8 cellular contexts compared by ENCODE assay signal in genomic region chr1:91499904-91500755, GRCh38. TPM values are rescaled to one million over a fixed set of nuclear protein-coding genes. Genes with fewer than 3 reads are reported as not detected.
DNase-seq lines count a peak whose midpoint lies in the region; ATAC-seq and TF ChIP-seq lines count a peak whose summit lies in the region.

No MANE protein-coding gene starts in this region.

- H2BK5ac ChIP-seq in mesenchymal stem cell (ENCODE audit: low read depth, low read length, poor library complexity, severe bottlenecking), result no peak overlapping the region

- H3K27me3 Mint-ChIP-seq in CD4-positive, CD25-positive, alpha-beta regulatory T cell, result peaks cover 13% of the 10 kb centered on the region

- peaks cover 16% of the 10 kb centered on the region for H3K4me1 ChIP-seq in CD4-positive, CD25-positive, alpha-beta regulatory T cell (ENCODE audit: control insufficient read depth, insufficient read depth, low read length, poor library complexity, severe bottlenecking)
- no peaks in the 10 kb centered on the region for H3K4me1 ChIP-seq in mesenchymal stem cell (ENCODE audit: control insufficient read depth, insufficient read depth, low read depth, low read length)

- H2BK120ac ChIP-seq in mesenchymal stem cell (ENCODE audit: low read depth, low read length), result no peak overlapping the region

- no peak overlapping the region for H3K4me3 Mint-ChIP-seq in CD4-positive, CD25-positive, alpha-beta regulatory T cell

- peak overlapping the region in 1 of 2 experiments; percentile 71 for H3K4ac ChIP-seq in mesenchymal stem cell (ENCODE audit: low read depth in 1 of 2, low read length in 2 of 2)

- TF ChIP-seq CTCF in astrocyte of the cerebellum (IDR thresholded peaks at IDR 0.05; ENCODE audit: low read depth, low read length, missing control alignments), result no peak

- H4K8ac ChIP-seq in mesenchymal stem cell (ENCODE audit: low read length), result peak overlapping the region; percentile 38

- in situ Hi-C loops in astrocyte of the cerebellum (cut with HindIII; ENCODE audit: low sequenced_read_pairs), result loop anchor here (25.0 kb wide), 1 partner anchor 787 kb away; the partner anchor contains the start of genes GLMN and RPAP2

- no peaks in the 10 kb centered on the region for H3K9me3 ChIP-seq in CD4-positive, CD25-positive, alpha-beta regulatory T cell (ENCODE audit: control insufficient read depth in 2 of 2, low read length in 2 of 2)
- H3K9me3 ChIP-seq in mesenchymal stem cell (ENCODE audit: control insufficient read depth, low read length), result no peaks in the 10 kb centered on the region

- H3K4me2 ChIP-seq in mesenchymal stem cell (ENCODE audit: low read length, poor library complexity, severe bottlenecking), result peak overlapping the region; percentile 81

- peak overlapping the region in 1 of 2 experiments; percentile 34 for H3K18ac ChIP-seq in mesenchymal stem cell (ENCODE audit: low read depth in 1 of 2, low read length in 2 of 2)

- H2BK12ac ChIP-seq in mesenchymal stem cell (ENCODE audit: low read length in 2 of 2), result peak overlapping the region in 1 of 2 experiments; percentile 83

- CTCF ChIA-PET in HEK293T (lab: Yijun Ruan, JAX), result interaction anchor here (0.5 to 0.6 kb wide), 5 partner anchors 96 to 1528 kb away, joined by 3 to 5 read pairs (median 3); partner anchors contain the start of gene HFM1

- H3K14ac ChIP-seq in mesenchymal stem cell (ENCODE audit: low read length in 2 of 2), result peak overlapping the region in 1 of 2 experiments; percentile 28

- peak overlapping the region; percentile 18 for H2AFZ ChIP-seq in mesenchymal stem cell (ENCODE audit: low read depth, low read length)

- H3K4me1 Mint-ChIP-seq in CD4-positive, CD25-positive, alpha-beta regulatory T cell, result peaks cover 15 to 28% (median 23%) of the 10 kb centered on the region in 4 donors

- H2BK15ac ChIP-seq in mesenchymal stem cell (ENCODE audit: low read depth, poor library complexity, severe bottlenecking), result no peak overlapping the region

- no peak overlapping the region for H3K23ac ChIP-seq in mesenchymal stem cell (ENCODE audit: low read length in 2 of 2)

- no peak for DNase-seq in CD4-positive, CD25-positive, alpha-beta regulatory T cell
- DNase-seq in astrocyte of the cerebellum (ENCODE audit: low read depth) (no peak), mesenchymal stem cell (no peak), DMS 273 treated with DMSO at 0.1 percent for 48 hours (lab: John Stamatoyannopoulos, UW) (no peak), AG08395 (ENCODE audit: low spot score) (no peak), HEK293T (ENCODE audit: extremely low spot score) (no peak)

- peak overlapping the region; percentile 92 for H3K4me3 ChIP-seq in CD4-positive, CD25-positive, alpha-beta regulatory T cell (ENCODE audit: low read depth, low read length)
- H3K4me3 ChIP-seq in astrocyte of the cerebellum (ENCODE audit: low read depth, low read length), result peak overlapping the region; percentile 75
- peak overlapping the region; percentile 67 to 89 for H3K4me3 ChIP-seq in mesenchymal stem cell (ENCODE audit: insufficient read depth in 1 of 2, low read depth in 1 of 2, low read length in 2 of 2)

- no peak overlapping the region for H3K27ac Mint-ChIP-seq in CD4-positive, CD25-positive, alpha-beta regulatory T cell

- POLR2A ChIA-PET in HEK293T (lab: Yijun Ruan, JAX), result interaction anchor here (0.6 to 3.4 kb wide), 16 partner anchors 8 to 562 kb away, joined by 3 to 33 read pairs (median 4); partner anchors contain the start of gene HFM1

- no peak overlapping the region for H2AK5ac ChIP-seq in mesenchymal stem cell (ENCODE audit: low read length, severe bottlenecking)

- ATAC-seq in CD4-positive, CD25-positive, alpha-beta regulatory T cell (ENCODE audit: low read depth in 2 of 2), result peak in 1 of 2 donors; percentile 7
- ATAC-seq in GM19463 (IDR thresholded peaks at IDR 0.05; ENCODE audit: unreplicated experiment) (peak; percentile 1), HG03558 (IDR thresholded peaks at IDR 0.05; ENCODE audit: extremely low read depth, unreplicated experiment) (peak; percentile 11)

- H3K27ac ChIP-seq in CD4-positive, CD25-positive, alpha-beta regulatory T cell (ENCODE audit: insufficient read depth, low read length, poor library complexity, severe bottlenecking), result peak overlapping the region; percentile 71
- peak overlapping the region; percentile 15 for H3K27ac ChIP-seq in mesenchymal stem cell (ENCODE audit: low read length, poor library complexity, severe bottlenecking)

- no peak overlapping the region for H4K91ac ChIP-seq in mesenchymal stem cell (ENCODE audit: low read length)

- H3K9ac ChIP-seq in mesenchymal stem cell (ENCODE audit: low read length), result peak overlapping the region; percentile 93

- 26% methylated on average over 14 of the region's 14 CpGs for WGBS in mesenchymal stem cell

- no peaks in the 10 kb centered on the region for H3K9me3 Mint-ChIP-seq in CD4-positive, CD25-positive, alpha-beta regulatory T cell

- H3K36me3 ChIP-seq in CD4-positive, CD25-positive, alpha-beta regulatory T cell (ENCODE audit: control insufficient read depth, insufficient read depth, low read length), result no peaks in the 10 kb centered on the region
- peaks cover 0 to 6% of the 10 kb centered on the region in 2 experiments for H3K36me3 ChIP-seq in mesenchymal stem cell (ENCODE audit: control insufficient read depth in 1 of 2, insufficient read depth in 2 of 2, low read depth in 1 of 2, low read length in 2 of 2)

- H3K79me1 ChIP-seq in mesenchymal stem cell (replicated peaks; ENCODE audit: low read length, poor library complexity, severe bottlenecking), result peaks cover 10% of the 10 kb centered on the region

- no peaks in the 10 kb centered on the region for H3K27me3 ChIP-seq in CD4-positive, CD25-positive, alpha-beta regulatory T cell (ENCODE audit: control insufficient read depth, insufficient read depth, low read length)
- H3K27me3 ChIP-seq in mesenchymal stem cell (ENCODE audit: control insufficient read depth in 1 of 2, insufficient read depth in 1 of 2, low read length in 2 of 2), result no peaks in the 10 kb centered on the region

- H3K36me3 Mint-ChIP-seq in CD4-positive, CD25-positive, alpha-beta regulatory T cell, result no peaks in the 10 kb centered on the region

TF ChIP-seq in HEK293T, 16 proteins besides CTCF, POLR2A, EP300 and RAD21:
- TF ChIP-seq ARNT (IDR thresholded peaks at IDR 0.05) (no peak), LEF1 (IDR thresholded peaks at IDR 0.05; ENCODE audit: borderline replicate concordance) (no peak), TARDBP (IDR thresholded peaks at IDR 0.05) (no peak), NFRKB (IDR thresholded peaks at IDR 0.05) (no peak), ZNF384 (IDR thresholded peaks at IDR 0.05) (no peak), FOXM1 (IDR thresholded peaks at IDR 0.05; ENCODE audit: borderline replicate concordance) (no peak), SP1 (IDR thresholded peaks at IDR 0.05) (no peak), HDGF (IDR thresholded peaks at IDR 0.05; ENCODE audit: borderline replicate concordance) (no peak), CTBP1 (IDR thresholded peaks at IDR 0.05; ENCODE audit: borderline replicate concordance) (no peak), FOXA1 (IDR thresholded peaks at IDR 0.05) (no peak), FOXK2 (IDR thresholded peaks at IDR 0.05) (no peak), L3MBTL2 (conservative IDR thresholded peaks at IDR 0.05) (no peak), SUZ12 (IDR thresholded peaks at IDR 0.05) (no peak), BHLHE40 (IDR thresholded peaks at IDR 0.05; ENCODE audit: borderline replicate concordance) (no peak), ELF4 (IDR thresholded peaks at IDR 0.05) (no peak)
- TF ChIP-seq, protein P1, sequence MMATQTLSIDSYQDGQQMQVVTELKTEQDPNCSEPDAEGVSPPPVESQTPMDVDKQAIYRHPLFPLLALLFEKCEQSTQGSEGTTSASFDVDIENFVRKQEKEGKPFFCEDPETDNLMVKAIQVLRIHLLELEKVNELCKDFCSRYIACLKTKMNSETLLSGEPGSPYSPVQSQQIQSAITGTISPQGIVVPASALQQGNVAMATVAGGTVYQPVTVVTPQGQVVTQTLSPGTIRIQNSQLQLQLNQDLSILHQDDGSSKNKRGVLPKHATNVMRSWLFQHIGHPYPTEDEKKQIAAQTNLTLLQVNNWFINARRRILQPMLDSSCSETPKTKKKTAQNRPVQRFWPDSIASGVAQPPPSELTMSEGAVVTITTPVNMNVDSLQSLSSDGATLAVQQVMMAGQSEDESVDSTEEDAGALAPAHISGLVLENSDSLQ (IDR thresholded peaks at IDR 0.05), result no peak
TF ChIP-seq in HEK293T: peak in this region for 0.

RNA-seq across cellular contexts. Expression of gene CDC7, which starts 0.5 kb away (rescaled TPM):
- total RNA-seq in CD4-positive, CD25-positive, alpha-beta regulatory T cell, result 6.2 TPM
- polyA plus RNA-seq in CD4-positive, CD25-positive, alpha-beta regulatory T cell, result 1 to 10 TPM; 3.9 to 7.9 (median 5.4) TPM
- 2.1 TPM for polyA plus RNA-seq in mesenchymal stem cell (2013, experiment 1 of 2)
- 1.9 TPM for polyA plus RNA-seq in mesenchymal stem cell (2013, experiment 2 of 2)
